Comparison of ENCODE assay signal across 8 cellular contexts in genomic region chr1:233936842-233937241, GRCh38. TPM values are rescaled to one million over a fixed set of nuclear protein-coding genes. Genes with fewer than 3 reads are reported as not detected.
"Had no signal": no experiment of that assay in that cellular context is flagged by ENCODE, and none has a peak within 500 bp of the region (broad histone marks: within the 10 kb centered on the region; RNA-seq: fewer than 3 reads in every experiment).

No MANE protein-coding gene starts in this region.

- H3K4me2 ChIP-seq: GM23338 had no signal

- H3K4me3 ChIP-seq: GM23338 had no signal

- H3K27ac ChIP-seq: HL-60 had no signal

- DNase-seq: H9, HCEC 1CT, KG1 had no signal

- FAIRE-seq: H1, H54 had no signal

- H2AFZ ChIP-seq: GM23338 had no signal

- ATAC-seq: GM23338 had no signal

RNA-seq across cellular contexts. Expression of gene SLC35F3, which starts 32.4 kb away (rescaled TPM):
- polyA plus RNA-seq: IgD-negative memory B cell had no signal
